ENCODE assay signal across 1 cellular context in genomic region chr11:17439316-17439782, GRCh38.
TF ChIP-seq lines count a peak whose summit lies in the region.

No MANE protein-coding gene starts in this region.

TF ChIP-seq in HepG2, 621 proteins besides CTCF, POLR2A, EP300 and RAD21 (continued from another document and continues in another):
- no peak for TF ChIP-seq ZHX1 (CRISPR knock-in tag; IDR thresholded peaks at IDR 0.05; ENCODE audit: low read depth)
- no peak for TF ChIP-seq ZNF878 (CRISPR knock-in tag; IDR thresholded peaks at IDR 0.05)
- TF ChIP-seq NCOA2 (CRISPR knock-in tag; IDR thresholded peaks at IDR 0.05): 0 out of 2 replicates have a peak, but pooled peaks have one; percentile 31
- TF ChIP-seq AGO1 (IDR thresholded peaks at IDR 0.05; ENCODE audit: low read depth, low read length, poor library complexity, severe bottlenecking): no peak
- TF ChIP-seq SAP130 (CRISPR knock-in tag; IDR thresholded peaks at IDR 0.05; ENCODE audit: low read depth): peak; percentile 51; the same call in 1 of the 2 replicates
- TF ChIP-seq RBM39 (IDR thresholded peaks at IDR 0.05; ENCODE audit: low read depth, low read length, poor library complexity, severe bottlenecking): no peak
- TF ChIP-seq ZNF451 (CRISPR knock-in tag; IDR thresholded peaks at IDR 0.05): no peak
- TF ChIP-seq JUNB (CRISPR knock-in tag; IDR thresholded peaks at IDR 0.05; ENCODE audit: borderline replicate concordance): 0 out of 2 replicates have a peak, but pooled peaks have one; percentile 48
- no peak for TF ChIP-seq KMT2B (CRISPR knock-in tag; IDR thresholded peaks at IDR 0.05)
- TF ChIP-seq KDM1A (CRISPR knock-in tag; IDR thresholded peaks at IDR 0.05): peak; percentile 89; the same call in 1 of the 2 replicates
- TF ChIP-seq TFAP4 (IDR thresholded peaks at IDR 0.05; ENCODE audit: borderline replicate concordance, low read depth): peak; percentile 29; the same call in 1 of the 2 replicates
- TF ChIP-seq ZBTB21 (CRISPR knock-in tag; IDR thresholded peaks at IDR 0.05): peak; percentile 21; the same call in 1 of the 2 replicates
- TF ChIP-seq ZNF414 (CRISPR knock-in tag; IDR thresholded peaks at IDR 0.05): no peak
- no peak for TF ChIP-seq SOX6 (IDR thresholded peaks at IDR 0.05)
- TF ChIP-seq SOX6 (CRISPR knock-in tag; IDR thresholded peaks at IDR 0.05): no peak
- TF ChIP-seq NONO (IDR thresholded peaks at IDR 0.05): no peak
- TF ChIP-seq NONO (CRISPR knock-in tag; conservative IDR thresholded peaks at IDR 0.05): no peak
- TF ChIP-seq POGK (CRISPR knock-in tag; conservative IDR thresholded peaks at IDR 0.05): peak; percentile 58; the same call in 1 of the 2 replicates
- TF ChIP-seq ZNF225 (CRISPR knock-in tag; IDR thresholded peaks at IDR 0.05): no peak
- peak; percentile 82 for TF ChIP-seq PPARG (CRISPR knock-in tag; conservative IDR thresholded peaks at IDR 0.05)
- TF ChIP-seq SUZ12 (IDR thresholded peaks at IDR 0.05; ENCODE audit: low read depth, low read length): no peak
- TF ChIP-seq ZNF724P (CRISPR knock-in tag; IDR thresholded peaks at IDR 0.05; ENCODE audit: borderline replicate concordance): no peak
- peak; percentile 47 for TF ChIP-seq TEAD3 (CRISPR knock-in tag; optimal IDR thresholded peaks at IDR 0.05; ENCODE audit: borderline replicate concordance)
- TF ChIP-seq GFI1 (CRISPR knock-in tag; IDR thresholded peaks at IDR 0.05; ENCODE audit: borderline replicate concordance): peak; percentile 100
- peak; percentile 46; the same call in 1 of the 2 replicates for TF ChIP-seq THAP11 (CRISPR knock-in tag; IDR thresholded peaks at IDR 0.05)
- peak; percentile 63; the same call in 1 of the 2 replicates for TF ChIP-seq ZNF746 (CRISPR knock-in tag; IDR thresholded peaks at IDR 0.05)
- TF ChIP-seq SOX5 (CRISPR knock-in tag; IDR thresholded peaks at IDR 0.05; ENCODE audit: borderline replicate concordance): peak; percentile 49; the same call in 1 of the 2 replicates
- no peak for TF ChIP-seq ZNF557 (CRISPR knock-in tag; IDR thresholded peaks at IDR 0.05)
- TF ChIP-seq FOXA1 (IDR thresholded peaks at IDR 0.05): peak; percentile 51
- peak; percentile 88 for TF ChIP-seq FOXA1 (CRISPR knock-in tag; IDR thresholded peaks at IDR 0.05)
- 0 out of 2 replicates have a peak, but pooled peaks have one; percentile 14 for TF ChIP-seq ATF3 (CRISPR knock-in tag; IDR thresholded peaks at IDR 0.05)
- TF ChIP-seq PLRG1 (conservative IDR thresholded peaks at IDR 0.05): no peak
- 0 out of 2 replicates have a peak, but pooled peaks have one; percentile 24 for TF ChIP-seq MAX (IDR thresholded peaks at IDR 0.05)
- TF ChIP-seq TRIM22 (IDR thresholded peaks at IDR 0.05): no peak
- TF ChIP-seq ZNF883 (CRISPR knock-in tag; IDR thresholded peaks at IDR 0.05; ENCODE audit: not compliant biosample characterization): no peak
- TF ChIP-seq MTA3 (CRISPR knock-in tag; IDR thresholded peaks at IDR 0.05): no peak
- no peak for TF ChIP-seq ISX (CRISPR knock-in tag; conservative IDR thresholded peaks at IDR 0.05)
- no peak for TF ChIP-seq ZNF570 (CRISPR knock-in tag; IDR thresholded peaks at IDR 0.05; ENCODE audit: borderline replicate concordance)
- no peak for TF ChIP-seq ATF7 (IDR thresholded peaks at IDR 0.05)
- TF ChIP-seq ATF7 (CRISPR knock-in tag; IDR thresholded peaks at IDR 0.05): no peak
- TF ChIP-seq SP140L (CRISPR knock-in tag; IDR thresholded peaks at IDR 0.05; ENCODE audit: borderline replicate concordance): no peak
- TF ChIP-seq KLF16 (CRISPR knock-in tag; IDR thresholded peaks at IDR 0.05): peak in 1 of 2 experiments; percentile 56; a peak in 1 of 4 replicates
- no peak for TF ChIP-seq RBFOX2 (IDR thresholded peaks at IDR 0.05; ENCODE audit: low read depth, low read length)
- TF ChIP-seq HOMEZ (CRISPR knock-in tag; IDR thresholded peaks at IDR 0.05; ENCODE audit: low read depth): no peak
- TF ChIP-seq RBM22 (optimal IDR thresholded peaks at IDR 0.05; ENCODE audit: low read length): no peak
- peak; percentile 61; the same call in 1 of the 2 replicates for TF ChIP-seq ZGPAT (CRISPR knock-in tag; IDR thresholded peaks at IDR 0.05)
- no peak for TF ChIP-seq FLYWCH1 (CRISPR knock-in tag; IDR thresholded peaks at IDR 0.05)
- TF ChIP-seq PITX1 (CRISPR knock-in tag; IDR thresholded peaks at IDR 0.05): peak; percentile 61; the same call in 1 of the 2 replicates
- peak; percentile 22; the same call in 1 of the 3 replicates for TF ChIP-seq MXI1 (IDR thresholded peaks at IDR 0.05; ENCODE audit: borderline replicate concordance, low read depth, low read length)
- TF ChIP-seq PATZ1 (CRISPR knock-in tag; IDR thresholded peaks at IDR 0.05): peak; percentile 75
